Comparison of ENCODE assay signal across 11 cellular contexts in genomic region chr7:150979706-150980390, GRCh38. TPM values are rescaled to one million over a fixed set of nuclear protein-coding genes. Genes with fewer than 3 reads are reported as not detected.
DNase-seq lines count a peak whose midpoint lies in the region; ATAC-seq and TF ChIP-seq lines count a peak whose summit lies in the region.
"Had no signal": no experiment of that assay in that cellular context is flagged by ENCODE, and none has a peak within 500 bp of the region (broad histone marks: within the 10 kb centered on the region; RNA-seq: fewer than 3 reads in every experiment).

No MANE protein-coding gene starts in this region.

- peaks cover 24% of the 10 kb centered on the region for H3K4me1 Mint-ChIP-seq in central memory CD8-positive, alpha-beta T cell
- peaks cover 23 to 26% of the 10 kb centered on the region in 2 donors for H3K4me1 Mint-ChIP-seq in immature natural killer cell

- 56 to 68% methylated on average over 6 to 7 of the region's 7 CpGs for WGBS in mesodermal cell (ENCODE audit: insufficient coverage in 2 of 2), 2 experiments
- WGBS in testis, 2 donors = 42 to 48% methylated on average over 4 to 7 of the region's 7 CpGs

- TF ChIP-seq CTCF in testis (IDR thresholded peaks at IDR 0.05) = no peak

- no peaks in the 10 kb centered on the region for H3K9me3 ChIP-seq in mesodermal cell (ENCODE audit: control insufficient read depth, low read length)
- H3K9me3 ChIP-seq in testis = no peaks in the 10 kb centered on the region

- intact Hi-C loops in testis (cut with DNase I; ENCODE audit: low total_unique reads) = no loop called here

- peaks cover 5% of the 10 kb centered on the region for H3K36me3 Mint-ChIP-seq in central memory CD8-positive, alpha-beta T cell (ENCODE audit: insufficient read depth)
- H3K36me3 Mint-ChIP-seq in immature natural killer cell = peaks cover 3 to 7% (median 4%) of the 10 kb centered on the region in 3 donors

- H3K27ac ChIP-seq in mesodermal cell (ENCODE audit: low read depth, low read length, severe bottlenecking) (peak overlapping the region; percentile 0), testis (peak overlapping the region; percentile 19 to 83)
- H3K27ac ChIP-seq: 22Rv1, brain microvascular endothelial cell had no signal

- H3K36me3 ChIP-seq in mesodermal cell (ENCODE audit: control insufficient read depth, insufficient read depth, low read length) (no peaks in the 10 kb centered on the region), testis (ENCODE audit: low read depth, missing control alignments) (no peaks in the 10 kb centered on the region)
- H3K36me3 ChIP-seq: brain microvascular endothelial cell had no signal

- H3K4me1 ChIP-seq in mesodermal cell (ENCODE audit: control insufficient read depth, insufficient read depth, low read length, poor library complexity, severe bottlenecking) (peaks cover 21% of the 10 kb centered on the region), testis (peaks cover 34% of the 10 kb centered on the region)

- peaks cover 67% of the 10 kb centered on the region for H3K27me3 Mint-ChIP-seq in central memory CD8-positive, alpha-beta T cell
- H3K27me3 Mint-ChIP-seq in immature natural killer cell (ENCODE audit: low read depth in 3 of 3) = peaks cover 23 to 44% (median 30%) of the 10 kb centered on the region in 3 donors

- DNase-seq in NCI-H345 (lab: John Stamatoyannopoulos, UW) = peak; percentile 16
- DNase-seq in NCI-H345 treated with DMSO at 0.1 percent for 48 hours (lab: John Stamatoyannopoulos, UW; ENCODE audit: unreplicated experiment) = no peak
- DNase-seq in central memory CD8-positive, alpha-beta T cell (ENCODE audit: low spot score in 2 of 2) = no peak
- DNase-seq in testis = no peak
- DNase-seq in immature natural killer cell = no peak
- DNase-seq in DMS 273 (lab: John Stamatoyannopoulos, UW; ENCODE audit: unreplicated experiment) = no peak
- no peak for DNase-seq in A172 (ENCODE audit: low spot score)
- DNase-seq: brain microvascular endothelial cell had no signal

- TF ChIP-seq POLR2A in testis (IDR thresholded peaks at IDR 0.05) = no peak

- H3K9me3 Mint-ChIP-seq in central memory CD8-positive, alpha-beta T cell = no peaks in the 10 kb centered on the region
- peaks cover 0 to 4% (median 0%) of the 10 kb centered on the region in 6 donors for H3K9me3 Mint-ChIP-seq in immature natural killer cell

- H3K4me3 ChIP-seq in mesodermal cell (ENCODE audit: extremely low read depth, insufficient read depth, low read length, poor library complexity, severe bottlenecking) (peak overlapping the region; percentile 37), testis (no peak overlapping the region)

- no peak overlapping the region for H3K27ac Mint-ChIP-seq in central memory CD8-positive, alpha-beta T cell (ENCODE audit: low read depth)
- H3K27ac Mint-ChIP-seq in immature natural killer cell = no peak overlapping the region

- H3K27me3 ChIP-seq in testis = no peaks in the 10 kb centered on the region

- no peak for ATAC-seq in central memory CD8-positive, alpha-beta T cell (replicated peaks; ENCODE audit: extremely low read depth, poor library complexity, severe bottlenecking)

- peak overlapping the region; percentile 31 for H3K4me3 Mint-ChIP-seq in central memory CD8-positive, alpha-beta T cell
- H3K4me3 Mint-ChIP-seq in immature natural killer cell = peak overlapping the region in 1 of 5 donors; percentile 1

RNA-seq across cellular contexts. Expression of gene KCNH2, which starts 1.7 kb away (rescaled TPM):
- 10.4 TPM for polyA plus RNA-seq in mesodermal cell (2013, experiment 1 of 2)
- polyA plus RNA-seq in mesodermal cell (2013, experiment 2 of 2) = 8.6 TPM
- 100 to 1,000 TPM; 230 to 247 TPM for total RNA-seq in testis
- polyA plus RNA-seq in testis (ENCODE audit: insufficient read depth, low read depth, low replicate concordance) (82.5 TPM), immature natural killer cell (not detected)
- 1.7 and 3.5 TPM in 2 replicates for total RNA-seq in A172 (2014; rRNA removed; shearing (Covaris generic))
- total RNA-seq: osteoblast had no signal

RNA-seq across cellular contexts. Expression of gene NOS3, which starts 11.0 kb away (rescaled TPM):
- 27.8 TPM for polyA plus RNA-seq in mesodermal cell (2013, experiment 1 of 2)
- polyA plus RNA-seq in mesodermal cell (2013, experiment 2 of 2) = 18.2 TPM
- 10 to 100 TPM; 25.0 to 36.6 TPM for total RNA-seq in testis
- polyA plus RNA-seq in testis (ENCODE audit: insufficient read depth, low read depth, low replicate concordance) (19.5 TPM), immature natural killer cell (1 to 10 TPM in 2 of 3 donors, under 1 TPM in 1; 0.21 to 4.9 (median 2.4) TPM)
- 0.74 and 2.5 TPM in 2 replicates for total RNA-seq in A172 (2014; rRNA removed; shearing (Covaris generic))
- total RNA-seq: osteoblast had no signal

RNA-seq across cellular contexts. Expression of gene ATG9B, which starts 44.4 kb away (rescaled TPM):
- polyA plus RNA-seq in mesodermal cell (2013, experiment 1 of 2) = 2.4 TPM
- 1.8 TPM for polyA plus RNA-seq in mesodermal cell (2013, experiment 2 of 2)
- total RNA-seq in testis = 10 to 100 TPM; 14.9 to 29.7 TPM
- polyA plus RNA-seq in testis (ENCODE audit: insufficient read depth, low read depth, low replicate concordance) (24.8 TPM), immature natural killer cell (1 to 10 TPM in 2 of 3 donors, not detected in 1; 1.9 to 5.7 TPM)
- not detected in 2 replicates for total RNA-seq in A172 (2014; rRNA removed; shearing (Covaris generic))
- total RNA-seq: osteoblast had no signal

RNA-seq across cellular contexts. Expression of gene ABCB8, which starts 48.4 kb away (rescaled TPM):
- polyA plus RNA-seq in mesodermal cell (2013, experiment 1 of 2) = 26.9 TPM
- 23.8 TPM for polyA plus RNA-seq in mesodermal cell (2013, experiment 2 of 2)
- 10 to 100 TPM; 59.6 to 76.8 TPM for total RNA-seq in testis
- polyA plus RNA-seq in testis (ENCODE audit: insufficient read depth, low read depth, low replicate concordance) (34.9 TPM), immature natural killer cell (10 to 100 TPM; 17.6 to 26.5 (median 23.3) TPM)
- total RNA-seq in A172 (2014; rRNA removed; shearing (Covaris generic)) = 35.6 and 40.2 TPM in 2 replicates

Comparison
In these comparisons a context has a peak if more than half of its experiments do, and no peak if none do; other contexts are left out.
1. RNA of gene KCNH2, which starts 1.7 kb away (total RNA-seq): 230 to 247 TPM in testis; 1.7 to 3.5 TPM in A172; every median in the first group is over 10 times any median in the second.
2. RNA of gene ATG9B, which starts 44.4 kb away (total RNA-seq): 14.9 to 29.7 TPM in testis; not detected in A172; every median in the first group is over 10 times any median in the second.